Comparison of ENCODE assay signal across 24 cellular contexts in the genomic region with DNA sequence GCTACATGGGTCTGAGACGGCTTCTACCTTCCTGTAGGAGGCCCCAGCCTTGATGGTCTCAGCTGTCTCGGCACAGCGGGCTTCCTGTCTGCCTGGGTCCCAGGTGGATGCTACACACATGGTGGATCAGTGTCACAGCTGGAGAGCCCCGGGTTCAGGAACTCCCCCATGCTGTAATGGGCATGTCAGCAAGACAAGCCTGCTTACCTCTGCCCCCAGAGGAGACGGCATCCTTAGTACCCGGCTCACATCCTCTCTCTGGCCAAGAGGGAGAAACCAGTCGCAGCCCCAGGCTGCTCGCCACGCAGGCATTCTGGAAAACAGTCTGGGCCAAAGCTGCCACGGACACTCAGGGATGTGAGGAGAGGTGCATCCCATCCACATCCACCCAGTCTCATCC.
"Had no signal": no experiment of that assay in that cellular context is flagged by ENCODE, and none has a peak within 500 bp of the region (broad histone marks: within the 10 kb centered on the region; RNA-seq: fewer than 3 reads in every experiment).

No MANE protein-coding gene starts in this region.

- H3K27me3 ChIP-seq: neural progenitor cell, vagina had no signal

- H3K36me3 ChIP-seq: neural progenitor cell had no signal

- H3K9me3 Mint-ChIP-seq: activated naive CD4-positive, alpha-beta T cell treated with anti-CD3 and anti-CD28 coated beads for 36 hours; activated T-helper 2 cell treated with anti-CD3 and anti-CD28 coated beads, Interferon-gamma antibody, Interleukin-2, Interleukin-4, amounts not matched to agents 10 μg/mL and 5 μg/mL and 100 μg/mL, durations not matched to agents 14 hours and 24 hours and 36 hours; naive thymus-derived CD4-positive, alpha-beta T cell; neural progenitor cell; type B pancreatic cell had no signal

- DNase-seq: activated CD4-positive, alpha-beta T cell treated with anti-CD3 and anti-CD28 coated beads for 4 hours; activated CD4-positive, alpha-beta T cell treated with anti-CD3 and anti-CD28 coated beads, Interleukin-2, amount 50 U/mL, for 4 hours; activated CD8-positive, alpha-beta memory T cell treated with anti-CD3 and anti-CD28 coated beads, Interleukin-2, amount 50 U/mL, for 4 hours; activated naive CD4-positive, alpha-beta T cell treated with anti-CD3 and anti-CD28 coated beads for 36 hours; activated T-cell treated with anti-CD3 and anti-CD28 coated beads, Interleukin-2, amount 50 U/mL, for 1 hour; amygdala; central memory CD4-positive, alpha-beta T cell; foreskin fibroblast; head of caudate nucleus; hippocampal formation; midbrain; naive thymus-derived CD4-positive, alpha-beta T cell; stimulated activated CD4-positive, alpha-beta T cell treated with anti-CD3 and anti-CD28 coated beads, Interleukin-12 subunit alpha, Interleukin-12 subunit beta, amount 100 ng/mL, for 4 hours; stimulated activated CD4-positive, alpha-beta T cell treated with anti-CD3 and anti-CD28 coated beads, Interleukin-4, amount 100 ng/mL, for 1 hour; stimulated activated naive CD8-positive, alpha-beta T cell treated with anti-CD3 and anti-CD28 coated beads, Interleukin-15, Interleukin-2, amounts not matched to agents 100 U/mL and 50 U/mL, for 24 hours; substantia nigra; T-helper 1 cell had no signal

- H3K4me3 Mint-ChIP-seq: activated naive CD4-positive, alpha-beta T cell treated with anti-CD3 and anti-CD28 coated beads for 36 hours; neural progenitor cell; type B pancreatic cell had no signal

- H3K9me3 ChIP-seq: vagina had no signal

- H3K27ac Mint-ChIP-seq: activated naive CD4-positive, alpha-beta T cell treated with anti-CD3 and anti-CD28 coated beads for 36 hours; activated T-helper 2 cell treated with anti-CD3 and anti-CD28 coated beads, Interferon-gamma antibody, Interleukin-2, Interleukin-4, amounts not matched to agents 10 μg/mL and 5 μg/mL and 100 μg/mL, durations not matched to agents 14 hours and 24 hours and 36 hours; neural progenitor cell; progenitor cell of endocrine pancreas; type B pancreatic cell had no signal

- ATAC-seq: naive thymus-derived CD4-positive, alpha-beta T cell; sciatic nerve; stimulated activated naive CD8-positive, alpha-beta T cell treated with anti-CD3 and anti-CD28 coated beads, Interleukin-15, Interleukin-2, amounts not matched to agents 100 U/mL and 50 U/mL, for 24 hours had no signal

- H3K9ac ChIP-seq: neural progenitor cell had no signal

- H3K4me1 ChIP-seq: neural progenitor cell had no signal

- H3K27me3 Mint-ChIP-seq: naive thymus-derived CD4-positive, alpha-beta T cell; progenitor cell of endocrine pancreas; type B pancreatic cell had no signal

- H3K27ac ChIP-seq: neural progenitor cell, skin epidermis, vagina had no signal

- H3K4me3 ChIP-seq: neural progenitor cell, skin epidermis, vagina had no signal
